In the genomic region with DNA sequence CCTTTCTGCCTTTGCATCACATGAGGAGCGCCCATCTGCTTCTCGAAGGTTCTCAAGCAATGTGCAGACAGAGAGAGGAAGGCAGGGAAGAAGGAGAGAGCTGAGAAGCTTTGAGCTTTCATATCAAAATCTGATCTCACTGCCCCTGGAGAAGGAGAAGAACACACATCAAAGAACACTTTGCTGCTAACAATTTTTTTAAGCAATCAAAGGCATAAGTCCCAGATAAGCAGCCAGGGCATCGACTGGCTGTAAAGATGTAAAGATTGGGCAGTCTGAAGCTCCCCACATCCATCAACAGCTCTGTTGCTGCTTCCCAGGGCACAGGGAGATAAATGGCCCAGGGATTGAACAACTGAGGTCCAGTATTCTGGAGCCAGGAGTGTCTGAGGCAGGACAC, we compare ENCODE assay signal across 18 cellular contexts.
"Had no signal": no experiment of that assay in that cellular context is flagged by ENCODE, and none has a peak within 500 bp of the region (broad histone marks: within the 10 kb centered on the region; RNA-seq: fewer than 3 reads in every experiment).

No MANE protein-coding gene starts in this region.

- H3K4me3 Mint-ChIP-seq: activated naive CD8-positive, alpha-beta T cell treated with anti-CD3 and anti-CD28 coated beads for 36 hours; activated T-helper 1 cell treated with anti-CD3 and anti-CD28 coated beads, Interleukin-12 subunit alpha, Interleukin-12 subunit beta, Interleukin-2, Interleukin-4 antibody, amounts not matched to agents 30 ng/mL and 10 ng/mL and 1 ng/mL, durations not matched to agents 14 hours and 24 hours and 36 hours; dendritic cell treated with granulocyte-macrophage colony-stimulating factor and Interleukin-4, amounts not matched to agents 40 ng/mL and 50 ng/mL, for 4 days; natural killer cell; T-helper 2 cell treated with Interferon-gamma antibody and Interleukin-4, amounts not matched to agents 5 μg/mL and 100 μg/mL, for 36 hours had no signal

- H3K4me1 Mint-ChIP-seq: activated naive CD8-positive, alpha-beta T cell treated with anti-CD3 and anti-CD28 coated beads for 36 hours; natural killer cell had no signal

- H3K36me3 Mint-ChIP-seq: activated naive CD8-positive, alpha-beta T cell treated with anti-CD3 and anti-CD28 coated beads for 36 hours; natural killer cell had no signal

- H3K27me3 Mint-ChIP-seq: activated naive CD8-positive, alpha-beta T cell treated with anti-CD3 and anti-CD28 coated beads for 36 hours had no signal

- H3K9me3 Mint-ChIP-seq: activated naive CD8-positive, alpha-beta T cell treated with anti-CD3 and anti-CD28 coated beads for 36 hours; activated T-helper 1 cell treated with anti-CD3 and anti-CD28 coated beads, Interleukin-12 subunit alpha, Interleukin-12 subunit beta, Interleukin-2, Interleukin-4 antibody, amounts not matched to agents 30 ng/mL and 10 ng/mL and 1 ng/mL, durations not matched to agents 14 hours and 24 hours and 36 hours; dendritic cell treated with granulocyte-macrophage colony-stimulating factor and Interleukin-4, amounts not matched to agents 40 ng/mL and 50 ng/mL, for 4 days; natural killer cell; T-helper 2 cell treated with Interferon-gamma antibody and Interleukin-4, amounts not matched to agents 5 μg/mL and 100 μg/mL, for 36 hours had no signal

- H3K27ac ChIP-seq: stomach had no signal

- H3K27ac Mint-ChIP-seq: activated naive CD8-positive, alpha-beta T cell treated with anti-CD3 and anti-CD28 coated beads for 36 hours; activated T-helper 1 cell treated with anti-CD3 and anti-CD28 coated beads, Interleukin-12 subunit alpha, Interleukin-12 subunit beta, Interleukin-2, Interleukin-4 antibody, amounts not matched to agents 30 ng/mL and 10 ng/mL and 1 ng/mL, durations not matched to agents 14 hours and 24 hours and 36 hours; dendritic cell treated with granulocyte-macrophage colony-stimulating factor and Interleukin-4, amounts not matched to agents 40 ng/mL and 50 ng/mL, for 4 days; natural killer cell; progenitor cell of endocrine pancreas; T-helper 2 cell treated with Interferon-gamma antibody and Interleukin-4, amounts not matched to agents 5 μg/mL and 100 μg/mL, for 36 hours had no signal

- ATAC-seq: natural killer cell had no signal

- DNase-seq: activated naive CD8-positive, alpha-beta T cell treated with anti-CD3 and anti-CD28 coated beads for 36 hours; amygdala; cerebellar nuclear complex; effector memory CD4-positive, alpha-beta T cell; foreskin fibroblast; heart left ventricle; mammary epithelial cell; natural killer cell; occipital lobe; right cardiac atrium; small intestine; stimulated activated CD4-positive, alpha-beta T cell treated with anti-CD3 and anti-CD28 coated beads, Interleukin-4, amount 100 ng/mL, for 4 hours; stomach; SW 1271 had no signal

- H3K27me3 ChIP-seq: heart left ventricle, stomach had no signal

- H3K4me3 ChIP-seq: heart left ventricle, stomach had no signal

- H3K9me3 ChIP-seq: heart left ventricle, stomach had no signal
